In genomic region chr1:162605225-162605927, GRCh38 we compare ENCODE assay signal across 1 cellular context.
TF ChIP-seq lines count a peak whose summit lies in the region.

No MANE protein-coding gene starts in this region.

TF ChIP-seq in endothelial cell of umbilical vein, 7 proteins besides CTCF, POLR2A, EP300 and RAD21:
- TF ChIP-seq JUN (IDR thresholded peaks at IDR 0.05; ENCODE audit: borderline replicate concordance, insufficient read depth, insufficient read length, low read depth) (peak; percentile 96), POLR2AphosphoS5 (IDR thresholded peaks at IDR 0.05; ENCODE audit: insufficient read depth, low read depth, low read length) (peak; percentile 41), FOS (IDR thresholded peaks at IDR 0.05; ENCODE audit: borderline replicate concordance, insufficient read depth, low read length) (peak; percentile 98), EZH2 (IDR thresholded peaks at IDR 0.05; ENCODE audit: borderline replicate concordance, low read depth, low read length, severe bottlenecking) (no peak), GATA2 (IDR thresholded peaks at IDR 0.05; ENCODE audit: insufficient read depth, insufficient read length, low read depth, low read length) (no peak)
- TF ChIP-seq, protein P1, sequence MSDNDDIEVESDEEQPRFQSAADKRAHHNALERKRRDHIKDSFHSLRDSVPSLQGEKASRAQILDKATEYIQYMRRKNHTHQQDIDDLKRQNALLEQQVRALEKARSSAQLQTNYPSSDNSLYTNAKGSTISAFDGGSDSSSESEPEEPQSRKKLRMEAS (IDR thresholded peaks at IDR 0.05; ENCODE audit: insufficient read depth, insufficient read length) = no peak
